In genomic region chr6:108454356-108454755, GRCh38 we compare ENCODE assay signal across 19 cellular contexts.
DNase-seq lines count a peak whose midpoint lies in the region; ATAC-seq, FAIRE-seq and TF ChIP-seq lines count a peak whose summit lies in the region.
"Had no signal": no experiment of that assay in that cellular context is flagged by ENCODE, and none has a peak within 500 bp of the region (broad histone marks: within the 10 kb centered on the region; RNA-seq: fewer than 3 reads in every experiment).

No MANE protein-coding gene starts in this region.

- DNase-seq in MM.1S (no peak), astrocyte (ENCODE audit: low read depth) (no peak), left colon (peak; percentile 36 to 51), smooth muscle cell (lab: John Stamatoyannopoulos, UW; ENCODE audit: unreplicated experiment) (no peak), T-helper 2 cell (no peak), anterior cingulate cortex (lab: John Stamatoyannopoulos, UW) (no peak), middle frontal gyrus (ENCODE audit: extremely low spot score, low spot score) (no peak)
- DNase-seq: CD4-positive, alpha-beta T cell; COR-L47; DMS79; Karpas-422; NCI-H1092; NCI-H1436; NCI-H187 treated with DMSO at 0.1 percent for 48 hours; NCI-H2107; NCI-H446 treated with DMSO at 0.1 percent for 48 hours; NCI-H526 treated with DMSO at 0.1 percent for 48 hours; PC-9; SIG-M5 had no signal

- H3K4me3 Mint-ChIP-seq in astrocyte (ENCODE audit: unreplicated experiment) = no peak overlapping the region
- H3K4me3 Mint-ChIP-seq: CD4-positive, alpha-beta T cell had no signal

- no peaks in the 10 kb centered on the region for H3K9me2 ChIP-seq in MM.1S (replicated peaks; ENCODE audit: insufficient read depth, low read length)

- no peaks in the 10 kb centered on the region for H3K36me3 Mint-ChIP-seq in astrocyte (ENCODE audit: low read depth, unreplicated experiment)

- H2AFZ ChIP-seq in MM.1S (ENCODE audit: low read length) (peak overlapping the region; percentile 40), astrocyte (ENCODE audit: low read depth, low read length) (no peak overlapping the region), smooth muscle cell (ENCODE audit: low read depth) (no peak overlapping the region)
- H2AFZ ChIP-seq: PC-9 had no signal

- H3K9ac ChIP-seq in MM.1S (ENCODE audit: low read length) = no peak overlapping the region
- H3K9ac ChIP-seq in astrocyte (ENCODE audit: low read length) = no peak overlapping the region
- no peak overlapping the region for H3K9ac ChIP-seq in smooth muscle cell (ENCODE audit: low read depth)

- 98% methylated on average over 2 of the region's 2 CpGs for WGBS in smooth muscle cell (ENCODE audit: low lambda C conversion rate)

- ATAC-seq in left colon = peak; percentile 98

- H3K27ac Mint-ChIP-seq in astrocyte (ENCODE audit: unreplicated experiment) = no peak overlapping the region
- H3K27ac Mint-ChIP-seq: CD4-positive, alpha-beta T cell had no signal

- H3K4me1 ChIP-seq in MM.1S (ENCODE audit: low read length) (peaks cover 21% of the 10 kb centered on the region), astrocyte (ENCODE audit: insufficient read depth, low read length) (peaks cover 26% of the 10 kb centered on the region), smooth muscle cell (ENCODE audit: low read depth) (peaks cover 6% of the 10 kb centered on the region)

- peaks cover 15% of the 10 kb centered on the region for H3K4me1 Mint-ChIP-seq in astrocyte (ENCODE audit: low read depth, unreplicated experiment)

- FAIRE-seq in astrocyte (lab: Jason Lieb, UNC) = no peak

- intact Hi-C loops in left colon (cut with DNase I, micrococcal nuclease) = no loop called here

- no peaks in the 10 kb centered on the region for H3K36me3 ChIP-seq in MM.1S (replicated peaks; ENCODE audit: insufficient read depth, low read length)
- no peaks in the 10 kb centered on the region for H3K36me3 ChIP-seq in astrocyte (ENCODE audit: insufficient read depth, low read length)
- H3K36me3 ChIP-seq in smooth muscle cell (ENCODE audit: low read depth) = no peaks in the 10 kb centered on the region

- H3K27me3 Mint-ChIP-seq in astrocyte (ENCODE audit: low read depth, unreplicated experiment) = no peaks in the 10 kb centered on the region
- H3K27me3 Mint-ChIP-seq: CD4-positive, alpha-beta T cell had no signal

- H3F3A ChIP-seq in MM.1S (ENCODE audit: insufficient read depth, low read length) (peaks cover 17% of the 10 kb centered on the region), smooth muscle cell (ENCODE audit: low read depth) (peaks cover 7% of the 10 kb centered on the region)

- H3K4me2 ChIP-seq in MM.1S (ENCODE audit: low read depth, low read length) = peak overlapping the region; percentile 38; the same call in 1 of the 2 replicates
- no peak overlapping the region for H3K4me2 ChIP-seq in astrocyte (ENCODE audit: low read length)
- H3K4me2 ChIP-seq in smooth muscle cell = peak overlapping the region; percentile 47
- H3K4me2 ChIP-seq: PC-9 had no signal

- no peaks in the 10 kb centered on the region for H3K27me3 ChIP-seq in MM.1S (replicated peaks; ENCODE audit: insufficient read depth, low read length)
- H3K27me3 ChIP-seq in astrocyte (ENCODE audit: insufficient read depth, low read length) = no peaks in the 10 kb centered on the region
- H3K27me3 ChIP-seq in smooth muscle cell (ENCODE audit: low read depth) = no peaks in the 10 kb centered on the region

- H4K20me1 ChIP-seq in MM.1S (ENCODE audit: insufficient read depth, low read length) = no peaks in the 10 kb centered on the region
- H4K20me1 ChIP-seq in astrocyte (ENCODE audit: insufficient read depth, low read length) = no peaks in the 10 kb centered on the region
- no peaks in the 10 kb centered on the region for H4K20me1 ChIP-seq in smooth muscle cell (ENCODE audit: low read depth)

- TF ChIP-seq CTCF in MM.1S (IDR thresholded peaks at IDR 0.05; ENCODE audit: low read length) = no peak
- no peak for TF ChIP-seq CTCF in astrocyte (IDR thresholded peaks at IDR 0.05; ENCODE audit: insufficient read depth, low read depth, low read length)
- TF ChIP-seq CTCF in smooth muscle cell (IDR thresholded peaks at IDR 0.05; ENCODE audit: borderline replicate concordance, insufficient read depth, poor library complexity, severe bottlenecking) = no peak

- no peaks in the 10 kb centered on the region for H3K9me3 Mint-ChIP-seq in astrocyte (ENCODE audit: unreplicated experiment)
- H3K9me3 Mint-ChIP-seq: CD4-positive, alpha-beta T cell had no signal

- H3K79me2 ChIP-seq in MM.1S (ENCODE audit: low read length) (no peaks in the 10 kb centered on the region), astrocyte (ENCODE audit: insufficient read depth, low read length) (no peaks in the 10 kb centered on the region), smooth muscle cell (ENCODE audit: low read depth) (no peaks in the 10 kb centered on the region)

- no peak overlapping the region for H3K4me3 ChIP-seq in MM.1S (ENCODE audit: low read length)
- no peak overlapping the region for H3K4me3 ChIP-seq in astrocyte (ENCODE audit: insufficient read depth, low read depth, low read length)
- H3K4me3 ChIP-seq in smooth muscle cell = no peak overlapping the region
- H3K4me3 ChIP-seq: PC-9 had no signal

- H3K9me3 ChIP-seq in MM.1S (replicated peaks; ENCODE audit: insufficient read depth, low read length) (no peaks in the 10 kb centered on the region), astrocyte (ENCODE audit: insufficient read depth, low read depth, low read length) (no peaks in the 10 kb centered on the region), smooth muscle cell (replicated peaks; ENCODE audit: low read depth) (peaks cover 5% of the 10 kb centered on the region)

- H3K27ac ChIP-seq in MM.1S (ENCODE audit: low read length) (peak overlapping the region; percentile 28; the same call in 1 of the 2 replicates), astrocyte (ENCODE audit: low read depth, low read length) (peak overlapping the region; percentile 79), smooth muscle cell (ENCODE audit: low read depth) (no peak overlapping the region)
- H3K27ac ChIP-seq: PC-9 had no signal

Comparison
In these comparisons a context has a peak if more than half of its experiments do, and no peak if none do; other contexts are left out.
1. DNase-seq: peak in left colon (2 of 2); none in MM.1S (single experiment), astrocyte (single experiment), smooth muscle cell (single experiment), T-helper 2 cell (0 of 5), anterior cingulate cortex (0 of 58) and middle frontal gyrus (single experiment).